In the genomic region with DNA sequence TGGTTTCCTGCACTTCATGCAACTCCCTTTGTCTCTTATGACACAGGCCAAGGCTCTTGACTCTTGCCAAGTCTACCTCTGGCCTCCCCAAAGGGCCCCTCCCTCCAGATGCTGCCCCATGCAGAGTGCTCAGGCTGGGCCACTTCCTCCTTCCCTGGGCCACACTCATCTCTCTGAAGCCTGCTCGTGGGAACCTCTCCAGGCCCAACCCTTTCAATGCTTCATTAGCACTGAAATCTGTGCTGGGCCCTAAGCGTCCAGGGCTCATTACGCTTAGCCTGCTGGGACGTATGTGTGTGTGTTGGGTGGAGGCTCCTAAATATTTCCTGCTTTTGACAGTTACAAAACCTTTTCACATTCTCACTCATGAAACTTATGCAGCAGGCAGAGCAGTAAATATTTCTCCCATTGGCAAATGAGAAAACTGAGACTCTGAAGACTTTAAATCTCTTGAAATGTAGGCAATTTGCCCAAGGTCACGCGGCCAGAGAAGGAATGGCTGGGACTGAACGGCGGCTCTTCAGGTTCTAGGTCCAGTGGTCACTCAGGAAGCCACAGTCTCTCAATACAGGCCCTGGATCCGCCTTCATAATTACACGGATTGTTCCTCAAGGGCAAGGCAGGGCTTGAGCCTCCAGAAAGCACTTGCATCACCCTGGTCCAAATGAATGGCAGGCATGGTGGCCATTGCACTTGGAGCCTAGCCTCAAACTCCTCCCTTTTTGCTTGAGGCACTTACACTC, we compare ENCODE assay signal across 12 cellular contexts.
DNase-seq lines count a peak whose midpoint lies in the region; TF ChIP-seq lines count a peak whose summit lies in the region.
"Had no signal": no experiment of that assay in that cellular context is flagged by ENCODE, and none has a peak within 500 bp of the region (broad histone marks: within the 10 kb centered on the region; RNA-seq: fewer than 3 reads in every experiment).

No MANE protein-coding gene starts in this region.

- no peak for TF ChIP-seq POLR2A in sigmoid colon (IDR thresholded peaks at IDR 0.05)

- no peak for TF ChIP-seq EP300 in sigmoid colon (IDR thresholded peaks at IDR 0.05)

- H3K9me3 ChIP-seq in sigmoid colon (no peaks in the 10 kb centered on the region), SJCRH30 (replicated peaks) (no peaks in the 10 kb centered on the region)

- TF ChIP-seq CTCF in sigmoid colon (IDR thresholded peaks at IDR 0.05): no peak

- H3K27ac ChIP-seq in sigmoid colon (peak overlapping the region; percentile 17 to 46 (median 30)), SJCRH30 (no peak overlapping the region)

- H3K36me3 ChIP-seq in sigmoid colon (no peaks in the 10 kb centered on the region), SJCRH30 (no peaks in the 10 kb centered on the region)

- H3K4me3 ChIP-seq in sigmoid colon: no peak overlapping the region
- H3K4me3 ChIP-seq in SJCRH30: no peak overlapping the region

- in situ Hi-C loops in KBM-7 (cut with MboI; ENCODE audit: low pct_unique_long_range_greater_than_20kb, low sequenced_read_pairs): no loop called here

- H3K27me3 ChIP-seq in sigmoid colon (no peaks in the 10 kb centered on the region), SJCRH30 (no peaks in the 10 kb centered on the region)

- WGBS in sigmoid colon, 2 donors: 57 to 74% methylated on average over 10 of the region's 10 CpGs

- H3K4me1 ChIP-seq in sigmoid colon (peaks cover 0 to 6% (median 0%) of the 10 kb centered on the region in 4 donors), SJCRH30 (no peaks in the 10 kb centered on the region)

- DNase-seq in KBM-7 (peak; percentile 20), SKM-1 (lab: John Stamatoyannopoulos, UW; ENCODE audit: unreplicated experiment) (peak; percentile 54), iPS-NIHi11 (ENCODE audit: low spot score) (peak; percentile 63), sigmoid colon (no peak), SJCRH30 (no peak), posterior vena cava (ENCODE audit: low spot score) (no peak)
- DNase-seq in stimulated activated CD4-positive, alpha-beta T cell treated with anti-CD3 and anti-CD28 coated beads, Interleukin-4, amount 100 ng/mL, for 24 hours: no peak
- DNase-seq in activated T-cell treated with anti-CD3 and anti-CD28 coated beads, Interleukin-2, amount 50 U/mL, for 1 hour: no peak
- DNase-seq: activated effector memory CD4-positive, alpha-beta T cell treated with Interleukin-2 at 50 U/mL for 16 hours; central memory CD4-positive, alpha-beta T cell; NCI-H524; posterior cingulate gyrus had no signal

- intact Hi-C loops in sigmoid colon (cut with DNase I) (no loop called here), posterior vena cava (cut with DNase I) (no loop called here)

Comparison
In these comparisons a context has a peak if more than half of its experiments do, and no peak if none do; other contexts are left out.
1. DNase-seq: peak in KBM-7 (single experiment), SKM-1 (single experiment) and iPS-NIHi11 (single experiment); none in sigmoid colon (single experiment), stimulated activated CD4-positive, alpha-beta T cell treated with anti-CD3 and anti-CD28 coated beads, Interleukin-4, amount 100 ng/mL, for 24 hours (single experiment), activated T-cell treated with anti-CD3 and anti-CD28 coated beads, Interleukin-2, amount 50 U/mL, for 1 hour (single experiment), SJCRH30 (0 of 2) and posterior vena cava (single experiment).